In genomic region chrX:16113978-16114554, GRCh38 we compare ENCODE assay signal across 19 cellular contexts. TPM values are rescaled to one million over a fixed set of nuclear protein-coding genes. Genes with fewer than 3 reads are reported as not detected.
A peak's percentile ranks its signal among the peaks of the same experiment; 100 is the strongest.
DNase-seq lines count a peak whose midpoint lies in the region; ATAC-seq, FAIRE-seq and TF ChIP-seq lines count a peak whose summit lies in the region.
"Had no signal": no experiment of that assay in that cellular context is flagged by ENCODE, and none has a peak within 500 bp of the region (broad histone marks: within the 10 kb centered on the region; RNA-seq: fewer than 3 reads in every experiment).

No MANE protein-coding gene starts in this region.

- no peaks in the 10 kb centered on the region for H3K9me3 ChIP-seq in astrocyte (ENCODE audit: insufficient read depth, low read depth, low read length)
- H3K9me3 ChIP-seq in naive thymus-derived CD4-positive, alpha-beta T cell (ENCODE audit: control insufficient read depth in 2 of 3, low read length in 3 of 3) = no peaks in the 10 kb centered on the region

- H3K36me3 Mint-ChIP-seq in astrocyte (ENCODE audit: low read depth, unreplicated experiment) = no peaks in the 10 kb centered on the region
- no peaks in the 10 kb centered on the region for H3K36me3 Mint-ChIP-seq in naive thymus-derived CD4-positive, alpha-beta T cell

- H3K9ac ChIP-seq in astrocyte (ENCODE audit: low read length) = no peak overlapping the region

- peaks cover 3% of the 10 kb centered on the region for H3K4me1 Mint-ChIP-seq in astrocyte (ENCODE audit: low read depth, unreplicated experiment)
- peaks cover 0 to under 1% (median 0%) of the 10 kb centered on the region in 7 donors for H3K4me1 Mint-ChIP-seq in naive thymus-derived CD4-positive, alpha-beta T cell

- no peak overlapping the region for H3K4me2 ChIP-seq in astrocyte (ENCODE audit: low read length)

- no peak overlapping the region for H3K4me3 ChIP-seq in astrocyte (ENCODE audit: insufficient read depth, low read depth, low read length)
- H3K4me3 ChIP-seq in naive thymus-derived CD4-positive, alpha-beta T cell (ENCODE audit: low read length) = no peak overlapping the region

- peaks cover 2% of the 10 kb centered on the region for H3K27me3 ChIP-seq in astrocyte (ENCODE audit: insufficient read depth, low read length)
- H3K27me3 ChIP-seq in naive thymus-derived CD4-positive, alpha-beta T cell (ENCODE audit: control insufficient read depth in 2 of 2, insufficient read depth in 2 of 2, low read length in 2 of 2) = no peaks in the 10 kb centered on the region

- no peak overlapping the region for H3K27ac Mint-ChIP-seq in astrocyte (ENCODE audit: unreplicated experiment)
- no peak overlapping the region for H3K27ac Mint-ChIP-seq in naive thymus-derived CD4-positive, alpha-beta T cell
- H3K27ac Mint-ChIP-seq: activated naive CD8-positive, alpha-beta T cell treated with anti-CD3 and anti-CD28 coated beads, Interleukin-2, amount 10 ng/mL, durations not matched to agents 7 days and 5 days; endodermal cell had no signal

- H3K27me3 Mint-ChIP-seq in astrocyte (ENCODE audit: low read depth, unreplicated experiment) = no peaks in the 10 kb centered on the region
- H3K27me3 Mint-ChIP-seq in naive thymus-derived CD4-positive, alpha-beta T cell = no peaks in the 10 kb centered on the region

- CTCF ChIA-PET in naive thymus-derived CD4-positive, alpha-beta T cell (lab: Charles Lee) = interaction anchor here (0.6 kb wide), 1 partner anchor 26 kb away, joined by 6 read pairs; no protein-coding TSS in a partner anchor

- no peak overlapping the region for H2AFZ ChIP-seq in astrocyte (ENCODE audit: low read depth, low read length)

- no peaks in the 10 kb centered on the region for H3K79me2 ChIP-seq in astrocyte (ENCODE audit: insufficient read depth, low read length)

- DNase-seq in GM12891 (ENCODE audit: insufficient read length, low spot score) = no peak
- peak; percentile 62 to 94 for DNase-seq in NOMO-1 (lab: John Stamatoyannopoulos, UW; ENCODE audit: unreplicated experiment in 2 of 2)
- DNase-seq in astrocyte (ENCODE audit: low read depth) = no peak
- no peak for DNase-seq in naive thymus-derived CD4-positive, alpha-beta T cell
- DNase-seq in activated gamma-delta T cell (lab: John Stamatoyannopoulos, UW) = no peak
- no peak for DNase-seq in UCSD-AML1 (lab: John Stamatoyannopoulos, UW; ENCODE audit: unreplicated experiment)
- DNase-seq: activated naive CD8-positive, alpha-beta T cell treated with anti-CD3 and anti-CD28 coated beads, Interleukin-2, amount 10 ng/mL, durations not matched to agents 7 days and 5 days; caudate nucleus; DMS79 treated with DMSO at 0.1 percent for 48 hours; endodermal cell; glutamatergic neuron; NCI-H1092; NK-92 treated with Interleukin-12 subunit alpha and Interleukin-12 subunit beta, amount 100 ng/mL, for 24 hours; substantia nigra had no signal

- POLR2A ChIA-PET in naive thymus-derived CD4-positive, alpha-beta T cell (lab: Charles Lee) = no interaction called here

- H3K4me1 ChIP-seq in astrocyte (ENCODE audit: insufficient read depth, low read length) = no peaks in the 10 kb centered on the region
- H3K4me1 ChIP-seq in naive thymus-derived CD4-positive, alpha-beta T cell (ENCODE audit: control insufficient read depth in 2 of 2, insufficient read depth in 2 of 2, low read length in 2 of 2) = no peaks in the 10 kb centered on the region

- H4K20me1 ChIP-seq in astrocyte (ENCODE audit: insufficient read depth, low read length) = no peaks in the 10 kb centered on the region

- ATAC-seq in naive thymus-derived CD4-positive, alpha-beta T cell = peak; percentile 37
- ATAC-seq in GM21528 (IDR thresholded peaks at IDR 0.05; ENCODE audit: low FRiP score, unreplicated experiment) (no peak), HG03139 (IDR thresholded peaks at IDR 0.05; ENCODE audit: unreplicated experiment) (no peak)

- no peak overlapping the region for H3K27ac ChIP-seq in astrocyte (ENCODE audit: low read depth, low read length)
- H3K27ac ChIP-seq in naive thymus-derived CD4-positive, alpha-beta T cell (ENCODE audit: low read depth, low read length) = no peak overlapping the region

- TF ChIP-seq POLR2A in GM12891 (IDR thresholded peaks at IDR 0.05; ENCODE audit: low read depth, low read length) = no peak

- no peak overlapping the region for H3K4me3 Mint-ChIP-seq in astrocyte (ENCODE audit: unreplicated experiment)
- H3K4me3 Mint-ChIP-seq in naive thymus-derived CD4-positive, alpha-beta T cell = no peak overlapping the region
- H3K4me3 Mint-ChIP-seq: activated naive CD8-positive, alpha-beta T cell treated with anti-CD3 and anti-CD28 coated beads, Interleukin-2, amount 10 ng/mL, durations not matched to agents 7 days and 5 days; endodermal cell had no signal

- peaks cover 3% of the 10 kb centered on the region for H3K9me3 Mint-ChIP-seq in astrocyte (ENCODE audit: unreplicated experiment)
- H3K9me3 Mint-ChIP-seq in naive thymus-derived CD4-positive, alpha-beta T cell = peaks cover 0 to 4% (median 0%) of the 10 kb centered on the region in 11 donors

- FAIRE-seq in GM12891 (lab: Jason Lieb, UNC) (peak; percentile 65), astrocyte (lab: Jason Lieb, UNC) (peak; percentile 97)
- FAIRE-seq: keratinocyte had no signal

- intact Hi-C loops in naive thymus-derived CD4-positive, alpha-beta T cell (cut with micrococcal nuclease) = no loop called here

- no peaks in the 10 kb centered on the region for H3K36me3 ChIP-seq in astrocyte (ENCODE audit: insufficient read depth, low read length)
- no peaks in the 10 kb centered on the region for H3K36me3 ChIP-seq in naive thymus-derived CD4-positive, alpha-beta T cell (ENCODE audit: control insufficient read depth in 2 of 3, insufficient read depth in 3 of 3, low read length in 3 of 3)

- TF ChIP-seq CTCF in astrocyte (IDR thresholded peaks at IDR 0.05; ENCODE audit: insufficient read depth, low read depth, low read length) = no peak

TF ChIP-seq in GM12891, 5 proteins besides CTCF, POLR2A, EP300 and RAD21:
- TF ChIP-seq POU2F2 (IDR thresholded peaks at IDR 0.05; ENCODE audit: low read depth, low read length) = no peak
- no peak for TF ChIP-seq PAX5 (IDR thresholded peaks at IDR 0.05; ENCODE audit: insufficient read depth, low read length, severe bottlenecking)
- TF ChIP-seq POLR2AphosphoS5 (IDR thresholded peaks at IDR 0.05; ENCODE audit: low read depth, low read length) = no peak
- no peak for TF ChIP-seq TAF1 (IDR thresholded peaks at IDR 0.05; ENCODE audit: low read depth, low read length)
- TF ChIP-seq SPI1 (IDR thresholded peaks at IDR 0.05; ENCODE audit: low read depth, low read length) = 0 out of 2 replicates have a peak, but pooled peaks have one; percentile 1
TF ChIP-seq in GM12891: peak in this region for 1.

RNA-seq across cellular contexts. Expression of gene GRPR, which starts 9.3 kb away (rescaled TPM):
- not detected for polyA plus RNA-seq in GM12891 (2012; ENCODE audit: low read depth, missing spikeins)
- 1.9 and 3.0 TPM in 2 replicates for total RNA-seq in astrocyte
- under 1 TPM in 3 of 5 experiments, not detected in 2; 0.16 to 0.51 (median 0.24) TPM for total RNA-seq in naive thymus-derived CD4-positive, alpha-beta T cell
- not detected for polyA plus RNA-seq in naive thymus-derived CD4-positive, alpha-beta T cell
- total RNA-seq: activated naive CD8-positive, alpha-beta T cell treated with anti-CD3 and anti-CD28 coated beads, Interleukin-2, amount 10 ng/mL, durations not matched to agents 7 days and 5 days had no signal

RNA-seq across cellular contexts. Expression of gene MAGEB17, which starts 53.2 kb away (rescaled TPM):
- polyA plus RNA-seq in GM12891 (2012; ENCODE audit: low read depth, missing spikeins) = not detected
- total RNA-seq in astrocyte = not detected in 2 replicates
- total RNA-seq in naive thymus-derived CD4-positive, alpha-beta T cell = not detected
- not detected for polyA plus RNA-seq in naive thymus-derived CD4-positive, alpha-beta T cell
- total RNA-seq: activated naive CD8-positive, alpha-beta T cell treated with anti-CD3 and anti-CD28 coated beads, Interleukin-2, amount 10 ng/mL, durations not matched to agents 7 days and 5 days; pulmonary artery endothelial cell had no signal
- polyA plus RNA-seq: BJ, keratinocyte had no signal

Comparison
In these comparisons a context has a peak if more than half of its experiments do, and no peak if none do; other contexts are left out.
1. DNase-seq: peak in NOMO-1 (2 of 2); none in GM12891 (single experiment), astrocyte (single experiment), naive thymus-derived CD4-positive, alpha-beta T cell (0 of 9), activated gamma-delta T cell (single experiment) and UCSD-AML1 (single experiment).